8 cellular contexts compared by ENCODE assay signal in genomic region chr1:111592389-111593361, GRCh38. TPM values are rescaled to one million over a fixed set of nuclear protein-coding genes. Genes with fewer than 3 reads are reported as not detected.
DNase-seq lines count a peak whose midpoint lies in the region; ATAC-seq and TF ChIP-seq lines count a peak whose summit lies in the region.

No MANE protein-coding gene starts in this region.

- peaks cover 25% of the 10 kb centered on the region for H3K4me1 ChIP-seq in psoas muscle
- H3K4me1 ChIP-seq in upper lobe of left lung = peaks cover 38 to 54% (median 50%) of the 10 kb centered on the region in 4 donors

- no peak for TF ChIP-seq CTCF in psoas muscle (IDR thresholded peaks at IDR 0.05)
- TF ChIP-seq CTCF in upper lobe of left lung (IDR thresholded peaks at IDR 0.05) = no peak

- peak overlapping the region; percentile 87 for H3K27ac ChIP-seq in psoas muscle
- peak overlapping the region; percentile 57 to 80 (median 66) for H3K27ac ChIP-seq in upper lobe of left lung

- no peak for TF ChIP-seq POLR2A in upper lobe of left lung (IDR thresholded peaks at IDR 0.05)

- intact Hi-C loops in Right ventricle myocardium inferior (cut with DNase I) = loop anchor here (1.0 to 2.0 kb wide), 3 partner anchors 28 to 84 kb away; no protein-coding TSS in a partner anchor
- intact Hi-C loops in psoas muscle (cut with DNase I) = loop anchor here in 1 of 2 donors (1.0 kb wide), 1 partner anchor 27 kb away; the partner anchor contains the start of gene RAP1A

- H3K36me3 ChIP-seq in psoas muscle (ENCODE audit: insufficient read depth in 1 of 2, low read depth in 1 of 2) (no peaks in the 10 kb centered on the region), upper lobe of left lung (no peaks in the 10 kb centered on the region)

- H3K9me3 ChIP-seq in psoas muscle (no peaks in the 10 kb centered on the region), upper lobe of left lung (no peaks in the 10 kb centered on the region)

- peak; percentile 81 for DNase-seq in AG08396 (ENCODE audit: low spot score)
- DNase-seq in RPMI8226 = peak; percentile 86
- DNase-seq in activated naive CD4-positive, alpha-beta T cell (lab: John Stamatoyannopoulos, UW) = peak; percentile 55 to 83 (median 66)
- DNase-seq in Right ventricle myocardium inferior (ENCODE audit: missing footprints) = peak; percentile 91
- peak; percentile 86 to 96 for DNase-seq in psoas muscle
- peak; percentile 80 to 95 for DNase-seq in upper lobe of left lung

- TF ChIP-seq EP300 in upper lobe of left lung (IDR thresholded peaks at IDR 0.05) = peak in 2 of 4 donors; percentile 23 to 25

- H3K27me3 ChIP-seq in psoas muscle (ENCODE audit: insufficient read depth in 3 of 3, low read length in 2 of 3) (no peaks in the 10 kb centered on the region), upper lobe of left lung (no peaks in the 10 kb centered on the region)

- ATAC-seq in GM18909 (IDR thresholded peaks at IDR 0.05; ENCODE audit: poor library complexity, unreplicated experiment) = peak; percentile 86
- ATAC-seq in HG03108 (IDR thresholded peaks at IDR 0.05; ENCODE audit: unreplicated experiment) = peak; percentile 78
- peak; percentile 95 for ATAC-seq in Right ventricle myocardium inferior
- peak; percentile 94 to 99 (median 96) for ATAC-seq in psoas muscle
- ATAC-seq in upper lobe of left lung (ENCODE audit: low FRiP score in 2 of 2) = peak; percentile 94 to 95

- H3K4me3 ChIP-seq in psoas muscle = peak overlapping the region; percentile 33
- H3K4me3 ChIP-seq in upper lobe of left lung = no peak overlapping the region

- WGBS in psoas muscle, 3 donors = 5 to 8% (median 6%) methylated on average over 11 of the region's 11 CpGs
- 13 to 14% methylated on average over 11 of the region's 11 CpGs for WGBS in upper lobe of left lung, 2 donors

RNA-seq across cellular contexts. Expression of gene RAP1A, which starts 26.9 kb away (rescaled TPM):
- total RNA-seq in Right ventricle myocardium inferior (107 TPM), psoas muscle (10 to 100 TPM; 63.6 to 94.8 (median 73.8) TPM), upper lobe of left lung (100 to 1,000 TPM in 2 of 6 donors, 10 to 100 TPM in 4; 16.8 to 115 (median 82.6) TPM)
- polyA plus RNA-seq in psoas muscle = 100 to 1,000 TPM in 2 of 3 donors, 10 to 100 TPM in 1; 64.2 to 235 (median 102) TPM
